Comparison of ENCODE assay signal across 10 cellular contexts in genomic region chr3:197730200-197730599, GRCh38. TPM values are rescaled to one million over a fixed set of nuclear protein-coding genes. Genes with fewer than 3 reads are reported as not detected.
A peak's percentile ranks its signal among the peaks of the same experiment; 100 is the strongest.
DNase-seq lines count a peak whose midpoint lies in the region; ATAC-seq and TF ChIP-seq lines count a peak whose summit lies in the region.
"Had no signal": no experiment of that assay in that cellular context is flagged by ENCODE, and none has a peak within 500 bp of the region (broad histone marks: within the 10 kb centered on the region; RNA-seq: fewer than 3 reads in every experiment).

No MANE protein-coding gene starts in this region.

- H3K36me3 Mint-ChIP-seq in naive thymus-derived CD4-positive, alpha-beta T cell = peaks cover 4 to 19% (median 12%) of the 10 kb centered on the region in 5 donors
- H3K36me3 Mint-ChIP-seq in H9 (ENCODE audit: insufficient read depth in 1 of 3, low read depth in 3 of 3) = peaks cover 0 to 10% (median 5%) of the 10 kb centered on the region in 3 experiments; a peak in 3 of 7 replicates

- H2AK5ac ChIP-seq in H9 (ENCODE audit: insufficient read length, low read length) = no peak overlapping the region

- no peak overlapping the region for H3K23ac ChIP-seq in H9 (ENCODE audit: insufficient read length, low read depth, low read length)

- H3K9me3 Mint-ChIP-seq in naive thymus-derived CD4-positive, alpha-beta T cell = no peaks in the 10 kb centered on the region
- peaks cover 3% of the 10 kb centered on the region in 2 experiments; a peak in 4 of 5 replicates for H3K9me3 Mint-ChIP-seq in H9

- no peaks in the 10 kb centered on the region for H3K79me2 ChIP-seq in H9 (ENCODE audit: insufficient read depth, low read length)

- no peak overlapping the region for H4K8ac ChIP-seq in H9 (replicated peaks; ENCODE audit: insufficient read length, low read depth, low read length)

- DNase-seq in GM03348 (ENCODE audit: low spot score) (peak; percentile 85), KBM-7 (peak; percentile 33), astrocyte of the hippocampus (ENCODE audit: low read depth, low spot score) (peak; percentile 86), BE2C (no peak), NOMO-1 treated with dmso at 0.1 percent for 144 hours (lab: John Stamatoyannopoulos, UW; ENCODE audit: unreplicated experiment) (no peak), NCI-H82 treated with DMSO at 0.1 percent for 48 hours (lab: John Stamatoyannopoulos, UW; ENCODE audit: unreplicated experiment) (no peak), H9 (no peak)
- peak in 5 of 9 donors; percentile 10 to 38 (median 31) for DNase-seq in naive thymus-derived CD4-positive, alpha-beta T cell
- DNase-seq: effector CD8-positive, alpha-beta T cell had no signal

- no peak overlapping the region for H2AFZ ChIP-seq in H9 (ENCODE audit: low read length)

- H3K56ac ChIP-seq in H9 (ENCODE audit: insufficient read length, low read depth, low read length) = no peak overlapping the region

- H2BK12ac ChIP-seq in H9 (ENCODE audit: insufficient read length, low read depth, low read length) = no peak overlapping the region

- H3K36me3 ChIP-seq in naive thymus-derived CD4-positive, alpha-beta T cell (ENCODE audit: control insufficient read depth in 2 of 3, insufficient read depth in 3 of 3, low read length in 3 of 3) = no peaks in the 10 kb centered on the region
- no peaks in the 10 kb centered on the region for H3K36me3 ChIP-seq in BE2C

- H3K23me2 ChIP-seq in H9 (ENCODE audit: insufficient read length, low read depth, low read length, poor library complexity, severe bottlenecking) = no peaks in the 10 kb centered on the region

- H4K5ac ChIP-seq in H9 (ENCODE audit: insufficient read length, low read depth, low read length) = no peak overlapping the region

- no peaks in the 10 kb centered on the region for H3K27me3 ChIP-seq in naive thymus-derived CD4-positive, alpha-beta T cell (ENCODE audit: control insufficient read depth in 2 of 2, insufficient read depth in 2 of 2, low read length in 2 of 2)
- H3K27me3 ChIP-seq in BE2C (no peaks in the 10 kb centered on the region), H9 (ENCODE audit: insufficient read depth, low read length) (no peaks in the 10 kb centered on the region)

- H3K4me1 ChIP-seq in naive thymus-derived CD4-positive, alpha-beta T cell (ENCODE audit: control insufficient read depth in 2 of 2, insufficient read depth in 2 of 2, low read length in 2 of 2) = peaks cover under 1 to 5% of the 10 kb centered on the region in 2 donors
- H3K4me1 ChIP-seq in BE2C (no peaks in the 10 kb centered on the region), H9 (ENCODE audit: insufficient read depth, low read length) (no peaks in the 10 kb centered on the region; the same call in 1 of the 2 replicates)

- H3K4me3 Mint-ChIP-seq in naive thymus-derived CD4-positive, alpha-beta T cell = peak overlapping the region in 2 of 10 donors; percentile 5 to 37
- H3K4me3 Mint-ChIP-seq in H9 = no peak overlapping the region

- H2BK120ac ChIP-seq in H9 (ENCODE audit: low read depth, low read length, poor library complexity, severe bottlenecking) = no peak overlapping the region

- H3K14ac ChIP-seq in H9 (ENCODE audit: insufficient read depth, low read length) = no peak overlapping the region

- no peak overlapping the region; the same call in 1 of the 2 replicates for H3K4ac ChIP-seq in H9 (ENCODE audit: low read depth, low read length)

- no peak overlapping the region for H3T11ph ChIP-seq in H9 (ENCODE audit: low read length)

- CTCF ChIA-PET in naive thymus-derived CD4-positive, alpha-beta T cell (lab: Charles Lee) = interaction anchor here (0.7 kb wide), 1 partner anchor 427 kb away, joined by 3 read pairs; no protein-coding TSS in a partner anchor

- POLR2A ChIA-PET in naive thymus-derived CD4-positive, alpha-beta T cell (lab: Charles Lee) = interaction anchor here (1.0 to 1.9 kb wide), 2 partner anchors 8 to 16 kb away, joined by 4 read pairs; no protein-coding TSS in a partner anchor

- no peak overlapping the region for H3K18ac ChIP-seq in H9 (ENCODE audit: insufficient read length, low read depth, low read length)

- H3K27ac ChIP-seq in naive thymus-derived CD4-positive, alpha-beta T cell (ENCODE audit: low read depth, low read length) = no peak overlapping the region
- no peak overlapping the region for H3K27ac ChIP-seq in H9 (ENCODE audit: insufficient read length, low read depth, low read length)

- H3K27ac Mint-ChIP-seq in naive thymus-derived CD4-positive, alpha-beta T cell = peak overlapping the region in 7 of 9 donors; percentile 34 to 87 (median 67)
- H3K27ac Mint-ChIP-seq in H9 = no peak overlapping the region

- in situ Hi-C loops in KBM-7 (cut with MboI; ENCODE audit: low pct_unique_long_range_greater_than_20kb, low sequenced_read_pairs) = no loop called here

- no peaks in the 10 kb centered on the region for H3K79me1 ChIP-seq in H9 (ENCODE audit: insufficient read depth, low read depth, low read length, poor library complexity, severe bottlenecking)

- peaks cover 26 to 63% (median 46%) of the 10 kb centered on the region in 7 donors for H3K4me1 Mint-ChIP-seq in naive thymus-derived CD4-positive, alpha-beta T cell
- H3K4me1 Mint-ChIP-seq in H9 = peaks cover 7 to 13% of the 10 kb centered on the region in 2 experiments

- no peaks in the 10 kb centered on the region for H4K20me1 ChIP-seq in H9 (ENCODE audit: control insufficient read depth, insufficient read depth, insufficient read length)

- intact Hi-C loops in naive thymus-derived CD4-positive, alpha-beta T cell (cut with micrococcal nuclease) = loop anchor here in 1 of 2 donors (10.0 kb wide), 1 partner anchor 175 kb away; the partner anchor contains the start of gene BDH1

- H4K91ac ChIP-seq in H9 (ENCODE audit: insufficient read length, low read depth, low read length) = no peak overlapping the region

- WGBS in H9 (ENCODE audit: extremely low coverage, insufficient read length, low lambda C conversion rate) = no CpG with 5 or more reads among the region's 2 CpGs

- no peak for TF ChIP-seq CTCF in BE2C (IDR thresholded peaks at IDR 0.05; ENCODE audit: low read depth, low read length)
- no peak for TF ChIP-seq CTCF in H9 (conservative IDR thresholded peaks at IDR 0.05)

- H3K9me3 ChIP-seq in naive thymus-derived CD4-positive, alpha-beta T cell (ENCODE audit: control insufficient read depth in 2 of 3, low read length in 3 of 3) = no peaks in the 10 kb centered on the region
- H3K9me3 ChIP-seq in BE2C = no peaks in the 10 kb centered on the region
- no peaks in the 10 kb centered on the region for H3K9me3 ChIP-seq in H9 (ENCODE audit: control insufficient read depth, low read depth, low read length)

- H3K4me3 ChIP-seq in naive thymus-derived CD4-positive, alpha-beta T cell (ENCODE audit: low read length) = no peak overlapping the region
- no peak overlapping the region for H3K4me3 ChIP-seq in BE2C (ENCODE audit: low read depth, low read length)
- H3K4me3 ChIP-seq: lung had no signal

- no peak overlapping the region for H2BK20ac ChIP-seq in H9 (ENCODE audit: low read depth, low read length, poor library complexity, severe bottlenecking)

- H2BK5ac ChIP-seq in H9 (ENCODE audit: insufficient read length, low read length) = no peak overlapping the region

- H3K4me2 ChIP-seq in H9 (ENCODE audit: insufficient read depth, insufficient read length, low read length) = no peak overlapping the region

- no peaks in the 10 kb centered on the region for H3K27me3 Mint-ChIP-seq in naive thymus-derived CD4-positive, alpha-beta T cell
- no peaks in the 10 kb centered on the region for H3K27me3 Mint-ChIP-seq in H9 (ENCODE audit: low read depth)

- H2BK15ac ChIP-seq in H9 (ENCODE audit: low read depth, low read length) = no peak overlapping the region

- ATAC-seq in naive thymus-derived CD4-positive, alpha-beta T cell = peak; percentile 51

- no peak overlapping the region for H3K9ac ChIP-seq in H9 (ENCODE audit: extremely low read depth, insufficient read length, low read length)

RNA-seq across cellular contexts. Expression of gene RUBCN, which starts 6.5 kb away (rescaled TPM):
- total RNA-seq in naive thymus-derived CD4-positive, alpha-beta T cell = 10 to 100 TPM; 43.3 to 61.7 (median 52.9) TPM
- 10 to 100 TPM; 23.2 to 40.2 TPM for polyA plus RNA-seq in naive thymus-derived CD4-positive, alpha-beta T cell
- 17.1 TPM for polyA plus RNA-seq in BE2C (2012; ENCODE audit: insufficient read depth, insufficient read length, low read depth)
- total RNA-seq in H9 (2021) = 17.7 and 18.7 TPM in 2 replicates

RNA-seq across cellular contexts. Expression of gene FYTTD1, which starts 19.5 kb away (rescaled TPM):
- 10 to 100 TPM; 45.6 to 63.4 (median 58.0) TPM for total RNA-seq in naive thymus-derived CD4-positive, alpha-beta T cell
- polyA plus RNA-seq in naive thymus-derived CD4-positive, alpha-beta T cell = 100 to 1,000 TPM in 1 of 2 donors, 10 to 100 TPM in 1; 81.0 to 102 TPM
- 53.4 TPM for polyA plus RNA-seq in BE2C (2012; ENCODE audit: insufficient read depth, insufficient read length, low read depth)
- total RNA-seq in H9 (2021) = 19.4 and 21.2 TPM in 2 replicates

Comparison
In these comparisons a context has a peak if more than half of its experiments do, and no peak if none do; other contexts are left out.
1. DNase-seq: peak in GM03348 (single experiment), KBM-7 (single experiment), astrocyte of the hippocampus (single experiment) and naive thymus-derived CD4-positive, alpha-beta T cell (5 of 9); none in BE2C (single experiment), NOMO-1 treated with dmso at 0.1 percent for 144 hours (single experiment), NCI-H82 treated with DMSO at 0.1 percent for 48 hours (single experiment) and H9 (single experiment).
2. H3K27ac Mint-ChIP-seq: peak in naive thymus-derived CD4-positive, alpha-beta T cell (7 of 9); none in H9 (0 of 3).